8 cellular contexts compared by ENCODE assay signal in genomic region chrX:49101629-49101984, GRCh38. TPM values are rescaled to one million over a fixed set of nuclear protein-coding genes. Genes with fewer than 3 reads are reported as not detected.
DNase-seq lines count a peak whose midpoint lies in the region; ATAC-seq and TF ChIP-seq lines count a peak whose summit lies in the region.

No MANE protein-coding gene starts in this region.

- no peaks in the 10 kb centered on the region for H3K9me3 ChIP-seq in SJCRH30 (replicated peaks)
- no peaks in the 10 kb centered on the region for H3K9me3 ChIP-seq in gastroesophageal sphincter

- H3K4me1 ChIP-seq in SJCRH30 = no peaks in the 10 kb centered on the region
- peaks cover 0 to 4% (median 0%) of the 10 kb centered on the region in 3 donors for H3K4me1 ChIP-seq in gastroesophageal sphincter

- no peak for DNase-seq in activated CD4-positive, alpha-beta T cell treated with anti-CD3 and anti-CD28 coated beads, Interleukin-2, amount 10 ng/mL, durations not matched to agents 24 days and 14 days
- no peak for DNase-seq in activated CD4-positive, alpha-beta T cell treated with anti-CD3 and anti-CD28 coated beads, Interleukin-2, amount 50 U/mL, for 48 hours
- DNase-seq in SJCRH30 (no peak), HCEC 1CT (no peak), Ammon's horn (ENCODE audit: low spot score) (no peak)

- H3K4me3 Mint-ChIP-seq in activated CD4-positive, alpha-beta T cell treated with anti-CD3 and anti-CD28 coated beads, Interleukin-2, amount 10 ng/mL, durations not matched to agents 24 days and 14 days = peak overlapping the region; percentile 90

- no peak for ATAC-seq in gastroesophageal sphincter
- no peak for ATAC-seq in HG03139 (IDR thresholded peaks at IDR 0.05; ENCODE audit: unreplicated experiment)

- no peak for TF ChIP-seq EP300 in gastroesophageal sphincter (IDR thresholded peaks at IDR 0.05)

- TF ChIP-seq CTCF in gastroesophageal sphincter (IDR thresholded peaks at IDR 0.05) = no peak

- H3K4me3 ChIP-seq in SJCRH30 (peak overlapping the region; percentile 72), gastroesophageal sphincter (peak overlapping the region; percentile 38 to 59), skin epidermis (peak overlapping the region; percentile 41 to 56 (median 49))

- no peaks in the 10 kb centered on the region for H3K9me3 Mint-ChIP-seq in activated CD4-positive, alpha-beta T cell treated with anti-CD3 and anti-CD28 coated beads, Interleukin-2, amount 10 ng/mL, durations not matched to agents 24 days and 14 days

- peak overlapping the region; percentile 90 for H3K27ac Mint-ChIP-seq in activated CD4-positive, alpha-beta T cell treated with anti-CD3 and anti-CD28 coated beads, Interleukin-2, amount 10 ng/mL, durations not matched to agents 24 days and 14 days

- no CpG with 5 or more reads among the region's 9 CpGs for whole genome bisulfite sequencing in gastroesophageal sphincter (ENCODE audit: low coverage in 1 of 2), 2 donors

- intact Hi-C loops in activated CD4-positive, alpha-beta T cell treated with anti-CD3 and anti-CD28 coated beads, Interleukin-2, amount 10 ng/mL, durations not matched to agents 24 days and 14 days (cut with micrococcal nuclease) = loop anchor here (1.0 to 10.0 kb wide), 3 partner anchors 21 to 63 kb away; partner anchors contain the start of genes GPKOW and MAGIX

- H3K4me1 Mint-ChIP-seq in activated CD4-positive, alpha-beta T cell treated with anti-CD3 and anti-CD28 coated beads, Interleukin-2, amount 10 ng/mL, durations not matched to agents 24 days and 14 days = peaks cover 3% of the 10 kb centered on the region

- no peak for TF ChIP-seq POLR2A in gastroesophageal sphincter (IDR thresholded peaks at IDR 0.05)

- peak overlapping the region; percentile 52 for H3K27ac ChIP-seq in SJCRH30
- H3K27ac ChIP-seq in gastroesophageal sphincter = peak overlapping the region in 3 of 4 donors; percentile 77 to 85 (median 83)
- H3K27ac ChIP-seq in skin epidermis = peak overlapping the region in 19 of 21 experiments; percentile 23 to 81 (median 53)

- H3K36me3 ChIP-seq in SJCRH30 = no peaks in the 10 kb centered on the region
- H3K36me3 ChIP-seq in gastroesophageal sphincter = no peaks in the 10 kb centered on the region

- peaks cover 1% of the 10 kb centered on the region for H3K36me3 Mint-ChIP-seq in activated CD4-positive, alpha-beta T cell treated with anti-CD3 and anti-CD28 coated beads, Interleukin-2, amount 10 ng/mL, durations not matched to agents 24 days and 14 days (ENCODE audit: low read depth)

- H3K27me3 ChIP-seq in SJCRH30 = no peaks in the 10 kb centered on the region
- H3K27me3 ChIP-seq in gastroesophageal sphincter = no peaks in the 10 kb centered on the region

- no peaks in the 10 kb centered on the region for H3K27me3 Mint-ChIP-seq in activated CD4-positive, alpha-beta T cell treated with anti-CD3 and anti-CD28 coated beads, Interleukin-2, amount 10 ng/mL, durations not matched to agents 24 days and 14 days

RNA-seq across cellular contexts. Expression of gene WDR45, which starts 21.9 kb away (rescaled TPM):
- 38.7 and 40.8 TPM in 2 replicates for total RNA-seq in activated CD4-positive, alpha-beta T cell treated with anti-CD3 and anti-CD28 coated beads, Interleukin-2, amount 10 ng/mL, durations not matched to agents 24 days and 14 days
- total RNA-seq in SJCRH30 (2014; rRNA removed; shearing (Covaris generic)) = 18.0 and 18.1 TPM in 2 replicates
- total RNA-seq in gastroesophageal sphincter = 100 to 1,000 TPM in 1 of 4 donors, 10 to 100 TPM in 3; 60.8 to 101 (median 80.9) TPM

RNA-seq across cellular contexts. Expression of gene GPKOW, which starts 21.9 kb away (rescaled TPM):
- 24.7 TPM in 2 replicates for total RNA-seq in activated CD4-positive, alpha-beta T cell treated with anti-CD3 and anti-CD28 coated beads, Interleukin-2, amount 10 ng/mL, durations not matched to agents 24 days and 14 days
- total RNA-seq in SJCRH30 (2014; rRNA removed; shearing (Covaris generic)) = 13.0 and 14.3 TPM in 2 replicates
- total RNA-seq in gastroesophageal sphincter = 10 to 100 TPM; 28.2 to 34.1 (median 31.5) TPM

RNA-seq across cellular contexts. Expression of gene PRAF2, which starts 27.8 kb away (rescaled TPM):
- 12.5 and 15.9 TPM in 2 replicates for total RNA-seq in activated CD4-positive, alpha-beta T cell treated with anti-CD3 and anti-CD28 coated beads, Interleukin-2, amount 10 ng/mL, durations not matched to agents 24 days and 14 days
- 4.7 and 5.0 TPM in 2 replicates for total RNA-seq in SJCRH30 (2014; rRNA removed; shearing (Covaris generic))
- total RNA-seq in gastroesophageal sphincter = 10 to 100 TPM in 3 of 4 donors, 1 to 10 TPM in 1; 9.6 to 20.9 (median 17.2) TPM

RNA-seq across cellular contexts. Expression of gene CCDC120, which starts 42.8 kb away (rescaled TPM):
- total RNA-seq in activated CD4-positive, alpha-beta T cell treated with anti-CD3 and anti-CD28 coated beads, Interleukin-2, amount 10 ng/mL, durations not matched to agents 24 days and 14 days = 4.4 and 4.5 TPM in 2 replicates
- 2.0 and 2.5 TPM in 2 replicates for total RNA-seq in SJCRH30 (2014; rRNA removed; shearing (Covaris generic))
- 1 to 10 TPM; 1.1 to 4.7 (median 2.5) TPM for total RNA-seq in gastroesophageal sphincter

RNA-seq across cellular contexts. Expression of gene TFE3, which starts 58.5 kb away (rescaled TPM):
- 28.8 and 30.8 TPM in 2 replicates for total RNA-seq in activated CD4-positive, alpha-beta T cell treated with anti-CD3 and anti-CD28 coated beads, Interleukin-2, amount 10 ng/mL, durations not matched to agents 24 days and 14 days
- total RNA-seq in SJCRH30 (2014; rRNA removed; shearing (Covaris generic)) = 9.6 and 10.2 TPM in 2 replicates
- 100 to 1,000 TPM in 3 of 4 donors, 10 to 100 TPM in 1; 85.8 to 165 (median 107) TPM for total RNA-seq in gastroesophageal sphincter
